In genomic region chr20:51985753-51986152, GRCh38 we compare ENCODE assay signal across 18 cellular contexts.
DNase-seq lines count a peak whose midpoint lies in the region; ATAC-seq and TF ChIP-seq lines count a peak whose summit lies in the region.
"Had no signal": no experiment of that assay in that cellular context is flagged by ENCODE, and none has a peak within 500 bp of the region (broad histone marks: within the 10 kb centered on the region; RNA-seq: fewer than 3 reads in every experiment).

No MANE protein-coding gene starts in this region.

- peak overlapping the region; percentile 92 for H3K27ac ChIP-seq in RWPE2 (ENCODE audit: poor library complexity, severe bottlenecking)

- H3K27me3 Mint-ChIP-seq in Caco-2 (ENCODE audit: insufficient read depth, unreplicated experiment) (no peaks in the 10 kb centered on the region), osteocyte (ENCODE audit: unreplicated experiment) (no peaks in the 10 kb centered on the region)
- H3K27me3 Mint-ChIP-seq: IgD-negative memory B cell, naive B cell had no signal

- H3K27me3 ChIP-seq in Caco-2 (replicated peaks; ENCODE audit: control insufficient read depth, insufficient read depth, low read length): no peaks in the 10 kb centered on the region
- H3K27me3 ChIP-seq in RWPE2 (ENCODE audit: insufficient read depth, poor library complexity, severe bottlenecking): no peaks in the 10 kb centered on the region
- H3K27me3 ChIP-seq: left lung, right atrium auricular region had no signal

- CTCF ChIA-PET in Caco-2 (lab: Charles Lee): interaction anchor here (1.2 kb wide), 2 partner anchors 20 to 285 kb away, joined by 7 read pairs; no protein-coding TSS in a partner anchor

- H3K36me3 Mint-ChIP-seq in Caco-2 (ENCODE audit: insufficient read depth, unreplicated experiment) (no peaks in the 10 kb centered on the region), osteocyte (ENCODE audit: unreplicated experiment) (no peaks in the 10 kb centered on the region)
- H3K36me3 Mint-ChIP-seq: IgD-negative memory B cell, naive B cell had no signal

- peaks cover 8% of the 10 kb centered on the region for H3K4me1 ChIP-seq in Caco-2
- peaks cover 21% of the 10 kb centered on the region for H3K4me1 ChIP-seq in RWPE2 (ENCODE audit: insufficient read depth, poor library complexity, severe bottlenecking)

- TF ChIP-seq CTCF in Caco-2 (IDR thresholded peaks at IDR 0.05; ENCODE audit: insufficient read depth in 1 of 2, low read depth in 1 of 2, low read length in 1 of 2, severe bottlenecking in 1 of 2, unreplicated experiment in 1 of 2) (no peak), RWPE2 (IDR thresholded peaks at IDR 0.05; ENCODE audit: poor library complexity, severe bottlenecking) (no peak), osteocyte (IDR thresholded peaks at IDR 0.05) (no peak)

- H3K4me3 Mint-ChIP-seq in Caco-2 (ENCODE audit: unreplicated experiment): no peak overlapping the region
- H3K4me3 Mint-ChIP-seq in osteocyte (ENCODE audit: unreplicated experiment): no peak overlapping the region
- H3K4me3 Mint-ChIP-seq: IgD-negative memory B cell, naive B cell had no signal

- H3K27ac Mint-ChIP-seq in Caco-2 (ENCODE audit: unreplicated experiment) (peak overlapping the region; percentile 68), osteocyte (ENCODE audit: unreplicated experiment) (peak overlapping the region; percentile 95)
- H3K27ac Mint-ChIP-seq: IgD-negative memory B cell had no signal

- H3K9me3 ChIP-seq in Caco-2 (no peaks in the 10 kb centered on the region), RWPE2 (ENCODE audit: severe bottlenecking) (no peaks in the 10 kb centered on the region)
- H3K9me3 ChIP-seq: left lung, right atrium auricular region had no signal

- H3K4me1 Mint-ChIP-seq in Caco-2 (ENCODE audit: low read depth, unreplicated experiment) (peaks cover 9% of the 10 kb centered on the region), osteocyte (ENCODE audit: unreplicated experiment) (peaks cover 33% of the 10 kb centered on the region)
- H3K4me1 Mint-ChIP-seq: IgD-negative memory B cell, naive B cell had no signal

- DNase-seq in Caco-2 (no peak), RWPE2 (ENCODE audit: low spot score) (peak; percentile 47), osteocyte (ENCODE audit: extremely low spot score, unreplicated experiment) (no peak), islet precursor cell (no peak), hypothalamus (lab: John Stamatoyannopoulos, UW) (no peak), foreskin melanocyte (no peak)
- DNase-seq: activated CD4-positive, CD25-positive, alpha-beta regulatory T cell; activated gamma-delta T cell; anterior cingulate cortex; left lung; naive B cell; NCI-H82; stimulated activated naive CD4-positive, alpha-beta T cell; T-helper 1 cell had no signal

- H3K4me3 ChIP-seq in Caco-2 (ENCODE audit: low read depth, low read length) (no peak overlapping the region), RWPE2 (ENCODE audit: severe bottlenecking) (no peak overlapping the region)
- H3K4me3 ChIP-seq: left lung, right atrium auricular region had no signal

- ATAC-seq in RWPE2 (ENCODE audit: low read depth) (no peak), esophagus mucosa (peak; percentile 39), HG02970 (IDR thresholded peaks at IDR 0.05; ENCODE audit: low FRiP score, unreplicated experiment) (no peak)

- no peaks in the 10 kb centered on the region for H3K9me3 Mint-ChIP-seq in Caco-2 (ENCODE audit: unreplicated experiment)
- H3K9me3 Mint-ChIP-seq in osteocyte (ENCODE audit: unreplicated experiment): no peaks in the 10 kb centered on the region
- H3K9me3 Mint-ChIP-seq: IgD-negative memory B cell, naive B cell had no signal

- intact Hi-C loops in Caco-2 (cut with micrococcal nuclease; ENCODE audit: unreplicated experiment): no loop called here

- no peaks in the 10 kb centered on the region for H3K36me3 ChIP-seq in Caco-2 (ENCODE audit: control insufficient read depth, insufficient read depth, low read length)
- no peaks in the 10 kb centered on the region for H3K36me3 ChIP-seq in RWPE2 (ENCODE audit: low read depth)
- H3K36me3 ChIP-seq: left lung, right atrium auricular region had no signal

- POLR2A ChIA-PET in Caco-2 (lab: Charles Lee): no interaction called here

- no TSS peak for BruUV-seq in Caco-2 (replicated peaks; lab: Mats Ljungman, UMichigan)
